In the genomic region with DNA sequence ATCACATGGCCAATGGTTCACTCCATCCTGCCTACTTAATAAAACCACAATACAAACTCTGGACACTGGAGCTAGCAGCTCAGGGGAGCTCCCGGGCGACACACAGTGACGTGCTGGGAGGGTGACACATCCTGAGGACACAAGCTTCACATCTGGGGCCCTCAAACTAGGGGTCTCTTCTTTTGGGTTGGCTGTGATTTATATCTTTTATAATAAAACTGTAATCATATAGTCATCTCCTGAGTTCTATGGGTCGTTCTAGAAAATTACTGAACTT, we compare ENCODE assay signal across 8 cellular contexts.
"Had no signal": no experiment of that assay in that cellular context is flagged by ENCODE, and none has a peak within 500 bp of the region (broad histone marks: within the 10 kb centered on the region; RNA-seq: fewer than 3 reads in every experiment).

No MANE protein-coding gene starts in this region.

- DNase-seq: GM23248, GOT3, H7, HFFc6, KBM-7 had no signal

- ATAC-seq: HCT116 had no signal

- H3K4me1 ChIP-seq: HAP-1 had no signal

- H3K9me3 ChIP-seq: HAP-1 had no signal

- H3K27ac ChIP-seq: GM23248 had no signal

- H3K9ac ChIP-seq: GM23248 had no signal

- H3K4me3 ChIP-seq: GM23248, HAP-1 had no signal

- H2AFZ ChIP-seq: GM23248 had no signal

- FAIRE-seq: HTR-8/SVneo had no signal
